ENCODE assay signal across 1 cellular context in the genomic region with DNA sequence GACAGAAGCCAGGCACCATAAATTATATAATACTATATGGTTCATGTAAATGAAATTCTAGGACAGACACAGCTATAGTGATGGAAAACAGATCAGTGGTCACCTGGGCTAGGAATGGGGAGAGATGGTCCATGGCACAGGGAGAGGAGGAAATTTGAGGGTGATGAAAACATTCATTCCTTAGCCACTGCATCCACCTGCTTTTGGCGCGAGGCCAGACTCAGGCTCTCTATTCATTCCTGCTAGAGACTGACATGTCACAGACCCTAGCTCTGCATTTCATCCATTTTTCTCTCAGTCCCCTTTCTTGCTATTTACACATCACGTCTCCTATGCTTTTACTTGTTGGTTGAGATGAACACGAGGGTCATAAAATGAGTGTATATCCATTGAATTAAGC.
TF ChIP-seq lines count a peak whose summit lies in the region.

No MANE protein-coding gene starts in this region.

TF ChIP-seq in WTC11, 78 proteins besides CTCF, POLR2A, EP300 and RAD21 (continued from another document):
- TF ChIP-seq, protein P1, sequence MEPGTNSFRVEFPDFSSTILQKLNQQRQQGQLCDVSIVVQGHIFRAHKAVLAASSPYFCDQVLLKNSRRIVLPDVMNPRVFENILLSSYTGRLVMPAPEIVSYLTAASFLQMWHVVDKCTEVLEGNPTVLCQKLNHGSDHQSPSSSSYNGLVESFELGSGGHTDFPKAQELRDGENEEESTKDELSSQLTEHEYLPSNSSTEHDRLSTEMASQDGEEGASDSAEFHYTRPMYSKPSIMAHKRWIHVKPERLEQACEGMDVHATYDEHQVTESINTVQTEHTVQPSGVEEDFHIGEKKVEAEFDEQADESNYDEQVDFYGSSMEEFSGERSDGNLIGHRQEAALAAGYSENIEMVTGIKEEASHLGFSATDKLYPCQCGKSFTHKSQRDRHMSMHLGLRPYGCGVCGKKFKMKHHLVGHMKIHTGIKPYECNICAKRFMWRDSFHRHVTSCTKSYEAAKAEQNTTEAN (CRISPR knock-in tag; IDR thresholded peaks at IDR 0.05) = no peak
- no peak for TF ChIP-seq MYBL2 (CRISPR knock-in tag; IDR thresholded peaks at IDR 0.05)
- no peak for TF ChIP-seq FOXP4 (CRISPR knock-in tag; IDR thresholded peaks at IDR 0.05)
- TF ChIP-seq, protein P2, sequence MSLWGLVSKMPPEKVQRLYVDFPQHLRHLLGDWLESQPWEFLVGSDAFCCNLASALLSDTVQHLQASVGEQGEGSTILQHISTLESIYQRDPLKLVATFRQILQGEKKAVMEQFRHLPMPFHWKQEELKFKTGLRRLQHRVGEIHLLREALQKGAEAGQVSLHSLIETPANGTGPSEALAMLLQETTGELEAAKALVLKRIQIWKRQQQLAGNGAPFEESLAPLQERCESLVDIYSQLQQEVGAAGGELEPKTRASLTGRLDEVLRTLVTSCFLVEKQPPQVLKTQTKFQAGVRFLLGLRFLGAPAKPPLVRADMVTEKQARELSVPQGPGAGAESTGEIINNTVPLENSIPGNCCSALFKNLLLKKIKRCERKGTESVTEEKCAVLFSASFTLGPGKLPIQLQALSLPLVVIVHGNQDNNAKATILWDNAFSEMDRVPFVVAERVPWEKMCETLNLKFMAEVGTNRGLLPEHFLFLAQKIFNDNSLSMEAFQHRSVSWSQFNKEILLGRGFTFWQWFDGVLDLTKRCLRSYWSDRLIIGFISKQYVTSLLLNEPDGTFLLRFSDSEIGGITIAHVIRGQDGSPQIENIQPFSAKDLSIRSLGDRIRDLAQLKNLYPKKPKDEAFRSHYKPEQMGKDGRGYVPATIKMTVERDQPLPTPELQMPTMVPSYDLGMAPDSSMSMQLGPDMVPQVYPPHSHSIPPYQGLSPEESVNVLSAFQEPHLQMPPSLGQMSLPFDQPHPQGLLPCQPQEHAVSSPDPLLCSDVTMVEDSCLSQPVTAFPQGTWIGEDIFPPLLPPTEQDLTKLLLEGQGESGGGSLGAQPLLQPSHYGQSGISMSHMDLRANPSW (CRISPR knock-in tag; conservative IDR thresholded peaks at IDR 0.05; ENCODE audit: low read depth) = no peak
